Comparison of ENCODE assay signal across 28 cellular contexts in the genomic region with DNA sequence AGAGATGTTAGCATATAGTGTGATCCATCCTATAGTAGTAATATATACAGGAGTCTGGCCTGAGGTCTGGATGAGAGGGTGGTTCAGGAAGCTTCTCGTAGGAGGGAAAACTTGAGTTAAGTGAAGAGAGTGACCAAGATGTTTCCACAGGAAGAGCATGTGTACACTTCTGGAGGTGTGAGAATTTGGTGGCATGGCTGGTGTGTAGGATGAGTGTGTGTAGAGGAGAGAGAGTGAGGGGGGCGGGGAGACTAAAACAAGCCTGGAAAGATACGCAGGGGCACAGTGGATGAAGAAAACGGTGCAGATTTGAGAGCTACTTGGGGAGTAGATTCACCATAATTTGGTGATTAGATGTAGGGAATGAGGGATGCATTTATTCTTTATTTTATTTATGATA. TPM values are rescaled to one million over a fixed set of nuclear protein-coding genes. Genes with fewer than 3 reads are reported as not detected.
DNase-seq lines count a peak whose midpoint lies in the region; ATAC-seq and TF ChIP-seq lines count a peak whose summit lies in the region.
"Had no signal": no experiment of that assay in that cellular context is flagged by ENCODE, and none has a peak within 500 bp of the region (broad histone marks: within the 10 kb centered on the region; RNA-seq: fewer than 3 reads in every experiment).

No MANE protein-coding gene starts in this region.

- no peak for TF ChIP-seq CTCF in activated CD8-positive, alpha-beta T cell treated with anti-CD3 and anti-CD28 coated beads for 36 hours (IDR thresholded peaks at IDR 0.05)
- no peak for TF ChIP-seq CTCF in HEK293 (tag by site-specific recombination; IDR thresholded peaks at IDR 0.05)

- H3K9me3 Mint-ChIP-seq in activated CD8-positive, alpha-beta T cell treated with anti-CD3 and anti-CD28 coated beads for 36 hours = peaks cover 6% of the 10 kb centered on the region
- no peaks in the 10 kb centered on the region for H3K9me3 Mint-ChIP-seq in activated CD8-positive, alpha-beta T cell treated with anti-CD3 and anti-CD28 coated beads, Interleukin-2, amount 10 ng/mL, durations not matched to agents 7 days and 5 days (ENCODE audit: insufficient read depth)
- peaks cover 6 to 7% of the 10 kb centered on the region in 2 donors for H3K9me3 Mint-ChIP-seq in activated T-cell treated with anti-CD3 and anti-CD28 coated beads, Interleukin-2, amount 50 U/mL, for 72 hours
- no peaks in the 10 kb centered on the region for H3K9me3 Mint-ChIP-seq in natural killer cell treated with Interleukin-12 subunit alpha and Interleukin-12 subunit beta and Interleukin-15 and Interleukin-18, amount 100 ng/mL, for 72 hours
- H3K9me3 Mint-ChIP-seq: CD8-positive, alpha-beta memory T cell had no signal

- no peak overlapping the region for H3K27ac ChIP-seq in HEK293 (ENCODE audit: extremely low read depth, low read depth, low read length)
- H3K27ac ChIP-seq: ascending aorta, colonic mucosa, psoas muscle, tibial artery had no signal

- H3K9me3 ChIP-seq in HEK293 (ENCODE audit: control insufficient read depth, insufficient read depth, low read depth, low read length) = no peaks in the 10 kb centered on the region
- H3K9me3 ChIP-seq: ascending aorta, BE2C, colonic mucosa, psoas muscle, tibial artery had no signal

- no peak overlapping the region for H3K4me3 ChIP-seq in HEK293 (ENCODE audit: low read depth, low read length)
- H3K4me3 ChIP-seq: ascending aorta, colonic mucosa, lung, psoas muscle, tibial artery had no signal

- CTCF ChIA-PET in activated CD8-positive, alpha-beta T cell treated with anti-CD3 and anti-CD28 coated beads for 36 hours (lab: Charles Lee) = interaction anchor here (0.9 to 2.3 kb wide), 3 partner anchors 9 to 111 kb away, joined by 3 to 19 read pairs (median 9); no protein-coding TSS in a partner anchor
- CTCF ChIA-PET in activated CD8-positive, alpha-beta T cell treated with anti-CD3 and anti-CD28 coated beads, Interleukin-2, amount 10 ng/mL, durations not matched to agents 7 days and 5 days (lab: Charles Lee) = interaction anchor here (1.0 to 1.2 kb wide), 2 partner anchors 9 to 34 kb away, joined by 3 read pairs; no protein-coding TSS in a partner anchor
- CTCF ChIA-PET in HEK293 (lab: Yijun Ruan, JAX) = no interaction called here

- intact Hi-C loops in activated CD8-positive, alpha-beta T cell treated with anti-CD3 and anti-CD28 coated beads for 36 hours (cut with micrococcal nuclease) = no loop called here

- peak overlapping the region; percentile 50 for H3K27ac Mint-ChIP-seq in activated CD8-positive, alpha-beta T cell treated with anti-CD3 and anti-CD28 coated beads for 36 hours
- H3K27ac Mint-ChIP-seq in activated CD8-positive, alpha-beta T cell treated with anti-CD3 and anti-CD28 coated beads, Interleukin-2, amount 10 ng/mL, durations not matched to agents 7 days and 5 days = no peak overlapping the region
- peak overlapping the region; percentile 41 for H3K27ac Mint-ChIP-seq in activated T-cell treated with anti-CD3 and anti-CD28 coated beads, Interleukin-2, amount 50 U/mL, for 72 hours
- H3K27ac Mint-ChIP-seq in natural killer cell treated with Interleukin-12 subunit alpha and Interleukin-12 subunit beta and Interleukin-15 and Interleukin-18, amount 100 ng/mL, for 72 hours = peak overlapping the region; percentile 23 to 36
- H3K27ac Mint-ChIP-seq: activated naive CD8-positive, alpha-beta T cell; CD8-positive, alpha-beta memory T cell had no signal

- peak; percentile 59 for DNase-seq in activated CD8-positive, alpha-beta T cell treated with anti-CD3 and anti-CD28 coated beads for 36 hours
- DNase-seq in activated CD8-positive, alpha-beta T cell treated with anti-CD3 and anti-CD28 coated beads, Interleukin-2, amount 10 ng/mL, durations not matched to agents 7 days and 5 days = no peak
- no peak for DNase-seq in activated T-cell treated with anti-CD3 and anti-CD28 coated beads, Interleukin-2, amount 50 U/mL, for 72 hours
- no peak for DNase-seq in natural killer cell treated with Interleukin-12 subunit alpha and Interleukin-12 subunit beta and Interleukin-15 and Interleukin-18, amount 100 ng/mL, for 72 hours (ENCODE audit: low spot score)
- DNase-seq in cerebellar cortex (ENCODE audit: low spot score) (no peak), DMS79 (lab: John Stamatoyannopoulos, UW) (no peak)
- DNase-seq: activated CD8-positive, alpha-beta memory T cell treated with anti-CD3 and anti-CD28 coated beads for 24 hours; BE2C; CD8-positive, alpha-beta memory T cell; colonic mucosa; effector CD8-positive, alpha-beta T cell; GOT3; hippocampal formation; NCI-H146; NCI-H345; NCI-H69; occipital lobe; psoas muscle; Right ventricle myocardium superior; T-helper 9 cell; tibial artery had no signal

- no peaks in the 10 kb centered on the region for H3K27me3 Mint-ChIP-seq in activated CD8-positive, alpha-beta T cell treated with anti-CD3 and anti-CD28 coated beads for 36 hours
- no peaks in the 10 kb centered on the region for H3K27me3 Mint-ChIP-seq in activated CD8-positive, alpha-beta T cell treated with anti-CD3 and anti-CD28 coated beads, Interleukin-2, amount 10 ng/mL, durations not matched to agents 7 days and 5 days (ENCODE audit: low read depth)
- no peaks in the 10 kb centered on the region for H3K27me3 Mint-ChIP-seq in activated T-cell treated with anti-CD3 and anti-CD28 coated beads, Interleukin-2, amount 50 U/mL, for 72 hours (ENCODE audit: low read depth)
- H3K27me3 Mint-ChIP-seq in natural killer cell treated with Interleukin-12 subunit alpha and Interleukin-12 subunit beta and Interleukin-15 and Interleukin-18, amount 100 ng/mL, for 72 hours = no peaks in the 10 kb centered on the region
- H3K27me3 Mint-ChIP-seq: activated naive CD8-positive, alpha-beta T cell; CD8-positive, alpha-beta memory T cell; naive thymus-derived CD4-positive, alpha-beta T cell had no signal

- H3K36me3 ChIP-seq in HEK293 (ENCODE audit: control insufficient read depth in 2 of 2, insufficient read depth in 1 of 2, low read length in 2 of 2) = no peaks in the 10 kb centered on the region
- H3K36me3 ChIP-seq: ascending aorta, BE2C, colonic mucosa, tibial artery had no signal

- ATAC-seq in activated CD8-positive, alpha-beta T cell treated with anti-CD3 and anti-CD28 coated beads for 36 hours = peak; percentile 77
- no peak for ATAC-seq in activated CD8-positive, alpha-beta T cell treated with anti-CD3 and anti-CD28 coated beads, Interleukin-2, amount 10 ng/mL, durations not matched to agents 7 days and 5 days
- peak; percentile 68 to 73 for ATAC-seq in activated T-cell treated with anti-CD3 and anti-CD28 coated beads, Interleukin-2, amount 50 U/mL, for 72 hours (replicated peaks in 1 of 2)
- ATAC-seq in natural killer cell treated with Interleukin-12 subunit alpha and Interleukin-12 subunit beta and Interleukin-15 and Interleukin-18, amount 100 ng/mL, for 72 hours = peak; percentile 66 to 68
- ATAC-seq: naive thymus-derived CD4-positive, alpha-beta T cell; psoas muscle; sciatic nerve had no signal

- no peaks in the 10 kb centered on the region for H3K4me1 ChIP-seq in HEK293 (ENCODE audit: control insufficient read depth, insufficient read depth, low read length)
- H3K4me1 ChIP-seq: ascending aorta, BE2C, colonic mucosa, tibial artery had no signal

- peaks cover 6% of the 10 kb centered on the region for H3K36me3 Mint-ChIP-seq in activated CD8-positive, alpha-beta T cell treated with anti-CD3 and anti-CD28 coated beads for 36 hours (ENCODE audit: low read depth)
- H3K36me3 Mint-ChIP-seq in activated CD8-positive, alpha-beta T cell treated with anti-CD3 and anti-CD28 coated beads, Interleukin-2, amount 10 ng/mL, durations not matched to agents 7 days and 5 days (ENCODE audit: low read depth) = peaks cover 2% of the 10 kb centered on the region
- peaks cover 8 to 14% of the 10 kb centered on the region in 2 donors for H3K36me3 Mint-ChIP-seq in activated T-cell treated with anti-CD3 and anti-CD28 coated beads, Interleukin-2, amount 50 U/mL, for 72 hours (ENCODE audit: insufficient read depth in 2 of 2)
- no peaks in the 10 kb centered on the region for H3K36me3 Mint-ChIP-seq in natural killer cell treated with Interleukin-12 subunit alpha and Interleukin-12 subunit beta and Interleukin-15 and Interleukin-18, amount 100 ng/mL, for 72 hours

- POLR2A ChIA-PET in activated CD8-positive, alpha-beta T cell treated with anti-CD3 and anti-CD28 coated beads for 36 hours (lab: Charles Lee) = interaction anchor here (0.6 to 1.5 kb wide), 8 partner anchors 9 to 119 kb away, joined by 3 to 5 read pairs (median 3); no protein-coding TSS in a partner anchor
- POLR2A ChIA-PET in activated CD8-positive, alpha-beta T cell treated with anti-CD3 and anti-CD28 coated beads, Interleukin-2, amount 10 ng/mL, durations not matched to agents 7 days and 5 days (lab: Charles Lee) = interaction anchor here (0.5 kb wide), 1 partner anchor 90 kb away, joined by 3 read pairs; no protein-coding TSS in a partner anchor
- POLR2A ChIA-PET in HEK293 (lab: Yijun Ruan, JAX) = no interaction called here

- H3K4me1 Mint-ChIP-seq in activated CD8-positive, alpha-beta T cell treated with anti-CD3 and anti-CD28 coated beads for 36 hours (ENCODE audit: low read depth) = peaks cover 30% of the 10 kb centered on the region
- H3K4me1 Mint-ChIP-seq in activated CD8-positive, alpha-beta T cell treated with anti-CD3 and anti-CD28 coated beads, Interleukin-2, amount 10 ng/mL, durations not matched to agents 7 days and 5 days (ENCODE audit: low read depth) = no peaks in the 10 kb centered on the region
- H3K4me1 Mint-ChIP-seq in activated T-cell treated with anti-CD3 and anti-CD28 coated beads, Interleukin-2, amount 50 U/mL, for 72 hours (ENCODE audit: low read depth) = peaks cover 48% of the 10 kb centered on the region
- peaks cover 30 to 32% of the 10 kb centered on the region in 2 donors for H3K4me1 Mint-ChIP-seq in natural killer cell treated with Interleukin-12 subunit alpha and Interleukin-12 subunit beta and Interleukin-15 and Interleukin-18, amount 100 ng/mL, for 72 hours (ENCODE audit: low read depth in 2 of 2)

- H3K4me3 Mint-ChIP-seq in activated CD8-positive, alpha-beta T cell treated with anti-CD3 and anti-CD28 coated beads for 36 hours = no peak overlapping the region
- no peak overlapping the region for H3K4me3 Mint-ChIP-seq in activated CD8-positive, alpha-beta T cell treated with anti-CD3 and anti-CD28 coated beads, Interleukin-2, amount 10 ng/mL, durations not matched to agents 7 days and 5 days
- H3K4me3 Mint-ChIP-seq in activated T-cell treated with anti-CD3 and anti-CD28 coated beads, Interleukin-2, amount 50 U/mL, for 72 hours = peak overlapping the region; percentile 6 to 26
- H3K4me3 Mint-ChIP-seq in natural killer cell treated with Interleukin-12 subunit alpha and Interleukin-12 subunit beta and Interleukin-15 and Interleukin-18, amount 100 ng/mL, for 72 hours = peak overlapping the region; percentile 41
- H3K4me3 Mint-ChIP-seq: activated naive CD8-positive, alpha-beta T cell; CD8-positive, alpha-beta memory T cell; naive thymus-derived CD4-positive, alpha-beta T cell had no signal

RNA-seq across cellular contexts. Expression of gene CTLA4, which starts 43.5 kb away (rescaled TPM):
- total RNA-seq in activated CD8-positive, alpha-beta T cell treated with anti-CD3 and anti-CD28 coated beads for 36 hours = 10 to 100 TPM; 28.7 to 30.7 TPM
- 1 to 10 TPM; 3.8 to 4.7 TPM for total RNA-seq in activated CD8-positive, alpha-beta T cell treated with anti-CD3 and anti-CD28 coated beads, Interleukin-2, amount 10 ng/mL, durations not matched to agents 7 days and 5 days
- total RNA-seq in activated T-cell treated with anti-CD3 and anti-CD28 coated beads, Interleukin-2, amount 50 U/mL, for 72 hours = 100 to 1,000 TPM; 132 to 254 TPM
- 10 to 100 TPM; 13.7 to 54.8 TPM for total RNA-seq in natural killer cell treated with Interleukin-12 subunit alpha and Interleukin-12 subunit beta and Interleukin-15 and Interleukin-18, amount 100 ng/mL, for 72 hours
- total RNA-seq: ascending aorta, HT-29, occipital lobe, psoas muscle had no signal

Comparison
In these comparisons a context has a peak if more than half of its experiments do, and no peak if none do; other contexts are left out.
1. H3K4me3 Mint-ChIP-seq: peak in activated T-cell treated with anti-CD3 and anti-CD28 coated beads, Interleukin-2, amount 50 U/mL, for 72 hours (2 of 2) and natural killer cell treated with Interleukin-12 subunit alpha and Interleukin-12 subunit beta and Interleukin-15 and Interleukin-18, amount 100 ng/mL, for 72 hours (single experiment); none in activated CD8-positive, alpha-beta T cell treated with anti-CD3 and anti-CD28 coated beads for 36 hours (single experiment) and activated CD8-positive, alpha-beta T cell treated with anti-CD3 and anti-CD28 coated beads, Interleukin-2, amount 10 ng/mL, durations not matched to agents 7 days and 5 days (single experiment).